Comparison of ENCODE assay signal across 8 cellular contexts in the genomic region with DNA sequence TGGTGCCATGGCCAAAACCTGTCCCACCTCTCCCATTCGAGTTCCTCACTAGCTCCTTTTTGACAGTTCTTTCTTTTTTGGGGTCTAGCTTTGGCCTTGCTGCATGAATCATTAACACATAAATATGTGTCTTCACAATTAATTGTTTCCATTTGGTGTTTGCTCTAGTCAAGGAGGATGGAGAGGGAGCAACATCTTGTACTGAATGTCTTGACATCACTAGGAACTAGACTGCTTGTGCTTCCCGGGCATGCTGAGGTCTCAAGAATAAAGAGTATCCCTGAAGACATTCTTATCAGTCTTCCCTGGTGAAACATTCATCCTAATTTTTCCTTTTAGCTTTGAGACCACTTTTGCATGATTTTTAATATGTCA.
"Had no signal": no experiment of that assay in that cellular context is flagged by ENCODE, and none has a peak within 500 bp of the region (broad histone marks: within the 10 kb centered on the region; RNA-seq: fewer than 3 reads in every experiment).

No MANE protein-coding gene starts in this region.

- H3K36me3 ChIP-seq: HAP-1 had no signal

- H3K4me3 ChIP-seq: GM23248, HAP-1, K562 had no signal

- H3K9ac ChIP-seq: GM23248 had no signal

- DNase-seq: GM23248, GOT3, H7, HFFc6, IMR-90 had no signal

- H3K9me3 ChIP-seq: HAP-1 had no signal

- H3K4me1 ChIP-seq: HAP-1 had no signal

- H2AFZ ChIP-seq: GM23248 had no signal

- H3K27ac ChIP-seq: GM23248 had no signal

- H3K27ac Mint-ChIP-seq: HFFc6 had no signal

- H3K4me3 Mint-ChIP-seq: HFFc6 had no signal

- ATAC-seq: HCT116, K562 had no signal
